13 cellular contexts compared by ENCODE assay signal in the genomic region with DNA sequence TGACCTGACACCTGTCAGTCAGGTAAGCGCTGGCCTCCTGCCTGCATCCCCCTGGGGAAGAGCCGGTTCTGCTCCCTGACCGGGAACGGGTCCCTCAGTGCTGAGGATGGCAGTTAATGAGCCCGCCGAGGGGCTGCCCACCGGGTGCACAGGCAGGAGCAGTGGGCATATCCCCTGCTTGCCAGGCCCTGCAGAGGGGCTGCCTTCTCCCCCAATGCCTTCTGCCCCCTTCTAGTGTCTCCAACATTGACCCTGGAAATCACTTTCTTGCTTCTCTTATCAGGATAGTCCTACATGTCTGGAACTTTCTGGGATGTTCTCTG.
DNase-seq lines count a peak whose midpoint lies in the region; ATAC-seq and TF ChIP-seq lines count a peak whose summit lies in the region.
"Had no signal": no experiment of that assay in that cellular context is flagged by ENCODE, and none has a peak within 500 bp of the region (broad histone marks: within the 10 kb centered on the region; RNA-seq: fewer than 3 reads in every experiment).

No MANE protein-coding gene starts in this region.

- H3K79me2 ChIP-seq in DND-41 (ENCODE audit: insufficient read depth, low read length) = no peaks in the 10 kb centered on the region

- peak overlapping the region; percentile 71 for H3K4me2 ChIP-seq in DND-41 (ENCODE audit: insufficient read depth, low read length)

- H3K27ac ChIP-seq in DND-41 (ENCODE audit: low read length) = no peak overlapping the region
- H3K27ac ChIP-seq in HUES6 (ENCODE audit: low read depth, low read length) = no peak overlapping the region
- H3K27ac ChIP-seq in coronary artery = no peak overlapping the region
- no peak overlapping the region for H3K27ac ChIP-seq in A673 (ENCODE audit: low read depth, low read length, poor library complexity, severe bottlenecking)
- H3K27ac ChIP-seq: adrenal gland, colonic mucosa, heart left ventricle had no signal

- TF ChIP-seq CTCF in DND-41 (IDR thresholded peaks at IDR 0.05; ENCODE audit: borderline replicate concordance, extremely low read depth, low read length, poor library complexity, severe bottlenecking) (no peak), coronary artery (IDR thresholded peaks at IDR 0.05) (no peak), nephron (IDR thresholded peaks at IDR 0.05; ENCODE audit: unreplicated experiment in 3 of 3) (no peak), A673 (conservative IDR thresholded peaks at IDR 0.05; ENCODE audit: low read depth, low read length) (no peak)

- peaks cover 18% of the 10 kb centered on the region for H3K4me1 ChIP-seq in DND-41 (ENCODE audit: insufficient read depth, low read length)
- H3K4me1 ChIP-seq in HUES6 (ENCODE audit: control insufficient read depth, insufficient read depth, low read length) = 0 out of 2 replicates have a peak, but pooled peaks cover 5% of the 10 kb centered on the region
- peaks cover 8% of the 10 kb centered on the region for H3K4me1 ChIP-seq in A673 (ENCODE audit: insufficient read depth, low read length, poor library complexity, severe bottlenecking)
- H3K4me1 ChIP-seq: adrenal gland, colonic mucosa had no signal

- H3K36me3 ChIP-seq in DND-41 (ENCODE audit: insufficient read depth, low read length) (no peaks in the 10 kb centered on the region), HUES6 (ENCODE audit: control insufficient read depth, insufficient read depth, low read length) (no peaks in the 10 kb centered on the region), A673 (ENCODE audit: insufficient read depth, low read length, poor library complexity, severe bottlenecking) (no peaks in the 10 kb centered on the region)
- H3K36me3 ChIP-seq: adrenal gland, colonic mucosa, heart left ventricle had no signal

- intact Hi-C loops in A673 (cut with micrococcal nuclease; ENCODE audit: unreplicated experiment) = no loop called here

- no peak overlapping the region for H2AFZ ChIP-seq in DND-41 (ENCODE audit: low read depth, low read length)

- no peaks in the 10 kb centered on the region for H4K20me1 ChIP-seq in DND-41 (ENCODE audit: insufficient read depth, low read length)

- BruUV-seq in A673 (replicated peaks; lab: Mats Ljungman, UMichigan) = no TSS peak

- H3K27me3 Mint-ChIP-seq in nephron (ENCODE audit: low read depth) = peaks cover 23% of the 10 kb centered on the region

- ATAC-seq in DND-41 (ENCODE audit: insufficient read depth, low read depth) = no peak
- no peak for ATAC-seq in GM18867 (IDR thresholded peaks at IDR 0.05; ENCODE audit: unreplicated experiment)

- H3K9ac ChIP-seq in DND-41 (ENCODE audit: low read depth, low read length) (peak overlapping the region; percentile 43; the same call in 1 of the 2 replicates), HUES6 (ENCODE audit: low read length) (no peak overlapping the region)

- H3K4me3 ChIP-seq in DND-41 (ENCODE audit: low read depth in 1 of 2, low read length in 2 of 2) = peak overlapping the region in 1 of 2 experiments; percentile 53; a peak in 2 of 4 replicates
- peak overlapping the region; percentile 65 for H3K4me3 ChIP-seq in HUES6 (ENCODE audit: low read depth, low read length)
- no peak overlapping the region for H3K4me3 ChIP-seq in coronary artery
- no peak overlapping the region for H3K4me3 ChIP-seq in A673 (ENCODE audit: low read depth, low read length, poor library complexity, severe bottlenecking)
- H3K4me3 ChIP-seq: colonic mucosa had no signal

- H3K36me3 Mint-ChIP-seq in nephron (ENCODE audit: low read depth) = no peaks in the 10 kb centered on the region
- H3K36me3 Mint-ChIP-seq: IgD-negative memory B cell had no signal

- H3K4me1 Mint-ChIP-seq in nephron = peaks cover 14% of the 10 kb centered on the region

- POLR2A ChIA-PET in A673 (lab: Charles Lee; ENCODE audit: low non-redundant PET) = no interaction called here

- H3K9me3 ChIP-seq in DND-41 (ENCODE audit: insufficient read depth, low read length, severe bottlenecking) (peaks cover 4% of the 10 kb centered on the region), HUES6 (ENCODE audit: control insufficient read depth, insufficient read depth, low read depth, low read length) (peaks cover 23% of the 10 kb centered on the region), A673 (ENCODE audit: low read depth, low read length, poor library complexity, severe bottlenecking) (peaks cover 4% of the 10 kb centered on the region)
- H3K9me3 ChIP-seq: adrenal gland, colonic mucosa had no signal

- H3K27me3 ChIP-seq in DND-41 (ENCODE audit: insufficient read depth, low read length, poor library complexity) (peaks cover 8% of the 10 kb centered on the region), HUES6 (ENCODE audit: control insufficient read depth, insufficient read depth, low read length) (peaks cover 37% of the 10 kb centered on the region), A673 (replicated peaks; ENCODE audit: insufficient read depth, low read depth, low read length, poor library complexity) (no peaks in the 10 kb centered on the region)

- H3K4me3 Mint-ChIP-seq in nephron = peak overlapping the region; percentile 47 to 65 (median 61)

- DNase-seq in DND-41 = no peak
- peak; percentile 47 for DNase-seq in coronary artery (ENCODE audit: low spot score)
- DNase-seq in NCI-H82 (lab: John Stamatoyannopoulos, UW) = no peak
- no peak for DNase-seq in NCI-H1092 (lab: John Stamatoyannopoulos, UW)
- DNase-seq in A673 (ENCODE audit: low spot score) = no peak
- DNase-seq: adrenal gland, colonic mucosa, left cardiac atrium had no signal

- H3K9me3 Mint-ChIP-seq in nephron = peaks cover 7% of the 10 kb centered on the region
- H3K9me3 Mint-ChIP-seq: IgD-negative memory B cell had no signal

- no peak overlapping the region for H3K27ac Mint-ChIP-seq in nephron

- CTCF ChIA-PET in A673 (lab: Charles Lee) = no interaction called here
